In the genomic region with DNA sequence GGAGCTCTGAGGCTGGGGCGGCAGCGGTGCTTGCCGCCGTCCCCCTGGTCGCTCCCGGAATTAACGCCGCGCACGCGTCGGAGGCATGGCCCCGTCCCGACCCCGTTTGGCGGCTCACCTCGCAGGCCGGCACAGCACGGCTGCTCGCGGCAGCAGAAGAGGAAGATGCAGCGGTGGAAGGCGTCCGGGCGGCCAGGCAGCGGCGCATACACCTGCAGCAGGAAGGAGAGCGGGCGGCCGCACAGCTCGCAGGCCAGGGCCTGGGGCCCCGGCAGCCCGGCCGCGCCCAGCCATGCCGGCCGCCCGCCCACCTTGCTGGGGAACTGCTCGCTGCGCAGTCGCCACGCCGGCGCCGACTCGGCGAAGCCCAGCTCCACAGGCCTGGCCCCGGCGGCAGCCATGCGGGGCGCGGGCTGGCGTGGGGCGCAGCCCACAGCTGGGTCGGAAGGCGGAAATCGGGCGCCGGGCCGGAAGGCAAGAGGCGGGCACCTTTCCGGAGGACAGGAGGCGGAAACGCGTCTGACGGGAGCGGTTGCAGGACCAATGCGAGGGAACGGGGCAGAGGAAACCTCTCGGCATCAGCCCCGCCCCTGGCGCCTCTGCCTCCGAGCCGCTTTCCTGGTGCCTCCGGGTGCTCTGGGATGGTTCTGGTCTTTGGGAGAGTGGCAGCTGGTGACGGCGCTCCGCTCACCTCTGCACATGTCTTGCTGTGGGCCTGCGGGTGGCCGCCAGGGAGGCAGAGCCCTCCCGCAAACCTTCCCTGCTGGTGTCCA, we compare ENCODE assay signal across 8 cellular contexts. TPM values are rescaled to one million over a fixed set of nuclear protein-coding genes. Genes with fewer than 3 reads are reported as not detected.
DNase-seq lines count a peak whose midpoint lies in the region; ATAC-seq and TF ChIP-seq lines count a peak whose summit lies in the region.

A gene with protein sequence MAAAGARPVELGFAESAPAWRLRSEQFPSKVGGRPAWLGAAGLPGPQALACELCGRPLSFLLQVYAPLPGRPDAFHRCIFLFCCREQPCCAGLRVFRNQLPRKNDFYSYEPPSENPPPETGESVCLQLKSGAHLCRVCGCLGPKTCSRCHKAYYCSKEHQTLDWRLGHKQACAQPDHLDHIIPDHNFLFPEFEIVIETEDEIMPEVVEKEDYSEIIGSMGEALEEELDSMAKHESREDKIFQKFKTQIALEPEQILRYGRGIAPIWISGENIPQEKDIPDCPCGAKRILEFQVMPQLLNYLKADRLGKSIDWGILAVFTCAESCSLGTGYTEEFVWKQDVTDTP (minus strand): TSS at position 457 of the 773 bp plus-strand sequence. CDS start 56 bp downstream, at position 401.

- no peaks in the 10 kb centered on the region for H3K27me3 ChIP-seq in liver (ENCODE audit: control insufficient read depth in 4 of 4, insufficient read depth in 4 of 4, low read length in 3 of 4)

- H3K4me1 ChIP-seq in liver (ENCODE audit: control insufficient read depth in 4 of 4, insufficient read depth in 4 of 4, low read length in 3 of 4) = peaks cover 3 to 17% (median 16%) of the 10 kb centered on the region in 4 donors

- no peaks in the 10 kb centered on the region for H3K9me3 ChIP-seq in liver (ENCODE audit: control insufficient read depth in 4 of 4, low read length in 3 of 4)

- DNase-seq in NCI-H748 treated with DMSO at 0.1 percent for 48 hours (lab: John Stamatoyannopoulos, UW) (peak; percentile 79), dermis blood vessel endothelial cell (peak; percentile 88)
- peak; percentile 88 to 90 for DNase-seq in activated CD4-positive, alpha-beta T cell treated with anti-CD3 and anti-CD28 coated beads, Interleukin-2, amount 50 U/mL, for 4 hours
- DNase-seq in stimulated activated CD4-positive, alpha-beta T cell treated with anti-CD3 and anti-CD28 coated beads, Interleukin-4, amount 100 ng/mL, for 24 hours = peak; percentile 94

- H3K36me3 ChIP-seq in liver (ENCODE audit: control insufficient read depth in 4 of 4, insufficient read depth in 3 of 4, low read depth in 1 of 4, low read length in 3 of 4) = peaks cover 0 to 21% (median 15%) of the 10 kb centered on the region in 4 donors

- WGBS in liver = under 1% methylated on average over 81 of the region's 81 CpGs

- H3K27ac ChIP-seq in C4-2B = peak within 1 kb of the TSS; percentile 89
- peak within 1 kb of the TSS; percentile 70 to 79 for H3K27ac ChIP-seq in liver (ENCODE audit: low read depth in 1 of 2, low read length in 2 of 2)

- no peak for TF ChIP-seq CTCF in C4-2B (conservative IDR thresholded peaks at IDR 0.05)
- TF ChIP-seq CTCF in liver (IDR thresholded peaks at IDR 0.05; ENCODE audit: low read depth, low read length, missing input control) = no peak

- peak within 1 kb of the TSS; percentile 82 to 86 for H3K9ac ChIP-seq in liver (ENCODE audit: low read depth in 1 of 2, low read length in 2 of 2)

- TF ChIP-seq RAD21 in liver (IDR thresholded peaks at IDR 0.05) = no peak

- H3K4me3 ChIP-seq in liver (ENCODE audit: low read depth in 1 of 3, low read length in 3 of 3) = peak within 1 kb of the TSS; percentile 82 to 98 (median 92)

- ATAC-seq in GM19395 (IDR thresholded peaks at IDR 0.05; ENCODE audit: unreplicated experiment) (peak; percentile 97), HG03565 (IDR thresholded peaks at IDR 0.05; ENCODE audit: unreplicated experiment) (peak; percentile 97)

TF ChIP-seq in liver, 16 proteins besides CTCF, POLR2A, EP300 and RAD21:
- no peak for TF ChIP-seq HNF4A (conservative IDR thresholded peaks at IDR 0.05)
- TF ChIP-seq, protein P1, sequence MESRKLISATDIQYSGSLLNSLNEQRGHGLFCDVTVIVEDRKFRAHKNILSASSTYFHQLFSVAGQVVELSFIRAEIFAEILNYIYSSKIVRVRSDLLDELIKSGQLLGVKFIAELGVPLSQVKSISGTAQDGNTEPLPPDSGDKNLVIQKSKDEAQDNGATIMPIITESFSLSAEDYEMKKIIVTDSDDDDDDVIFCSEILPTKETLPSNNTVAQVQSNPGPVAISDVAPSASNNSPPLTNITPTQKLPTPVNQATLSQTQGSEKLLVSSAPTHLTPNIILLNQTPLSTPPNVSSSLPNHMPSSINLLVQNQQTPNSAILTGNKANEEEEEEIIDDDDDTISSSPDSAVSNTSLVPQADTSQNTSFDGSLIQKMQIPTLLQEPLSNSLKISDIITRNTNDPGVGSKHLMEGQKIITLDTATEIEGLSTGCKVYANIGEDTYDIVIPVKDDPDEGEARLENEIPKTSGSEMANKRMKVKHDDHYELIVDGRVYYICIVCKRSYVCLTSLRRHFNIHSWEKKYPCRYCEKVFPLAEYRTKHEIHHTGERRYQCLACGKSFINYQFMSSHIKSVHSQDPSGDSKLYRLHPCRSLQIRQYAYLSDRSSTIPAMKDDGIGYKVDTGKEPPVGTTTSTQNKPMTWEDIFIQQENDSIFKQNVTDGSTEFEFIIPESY (IDR thresholded peaks at IDR 0.05) = no peak
- peak; percentile 85 to 94 for TF ChIP-seq GABPA (IDR thresholded peaks at IDR 0.05 in 1 of 2, conservative IDR thresholded peaks at IDR 0.05 in 1 of 2)
- no peak for TF ChIP-seq HNF4G (IDR thresholded peaks at IDR 0.05)
- TF ChIP-seq YY1 (IDR thresholded peaks at IDR 0.05) = peak; percentile 64
- no peak for TF ChIP-seq NR2F2 (IDR thresholded peaks at IDR 0.05)
- TF ChIP-seq, protein P2, sequence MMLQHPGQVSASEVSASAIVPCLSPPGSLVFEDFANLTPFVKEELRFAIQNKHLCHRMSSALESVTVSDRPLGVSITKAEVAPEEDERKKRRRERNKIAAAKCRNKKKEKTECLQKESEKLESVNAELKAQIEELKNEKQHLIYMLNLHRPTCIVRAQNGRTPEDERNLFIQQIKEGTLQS (IDR thresholded peaks at IDR 0.05) = no peak
- TF ChIP-seq EGR1 (IDR thresholded peaks at IDR 0.05; ENCODE audit: low read depth in 2 of 2) = peak in 1 of 2 donors; percentile 30
- TF ChIP-seq, protein P3, sequence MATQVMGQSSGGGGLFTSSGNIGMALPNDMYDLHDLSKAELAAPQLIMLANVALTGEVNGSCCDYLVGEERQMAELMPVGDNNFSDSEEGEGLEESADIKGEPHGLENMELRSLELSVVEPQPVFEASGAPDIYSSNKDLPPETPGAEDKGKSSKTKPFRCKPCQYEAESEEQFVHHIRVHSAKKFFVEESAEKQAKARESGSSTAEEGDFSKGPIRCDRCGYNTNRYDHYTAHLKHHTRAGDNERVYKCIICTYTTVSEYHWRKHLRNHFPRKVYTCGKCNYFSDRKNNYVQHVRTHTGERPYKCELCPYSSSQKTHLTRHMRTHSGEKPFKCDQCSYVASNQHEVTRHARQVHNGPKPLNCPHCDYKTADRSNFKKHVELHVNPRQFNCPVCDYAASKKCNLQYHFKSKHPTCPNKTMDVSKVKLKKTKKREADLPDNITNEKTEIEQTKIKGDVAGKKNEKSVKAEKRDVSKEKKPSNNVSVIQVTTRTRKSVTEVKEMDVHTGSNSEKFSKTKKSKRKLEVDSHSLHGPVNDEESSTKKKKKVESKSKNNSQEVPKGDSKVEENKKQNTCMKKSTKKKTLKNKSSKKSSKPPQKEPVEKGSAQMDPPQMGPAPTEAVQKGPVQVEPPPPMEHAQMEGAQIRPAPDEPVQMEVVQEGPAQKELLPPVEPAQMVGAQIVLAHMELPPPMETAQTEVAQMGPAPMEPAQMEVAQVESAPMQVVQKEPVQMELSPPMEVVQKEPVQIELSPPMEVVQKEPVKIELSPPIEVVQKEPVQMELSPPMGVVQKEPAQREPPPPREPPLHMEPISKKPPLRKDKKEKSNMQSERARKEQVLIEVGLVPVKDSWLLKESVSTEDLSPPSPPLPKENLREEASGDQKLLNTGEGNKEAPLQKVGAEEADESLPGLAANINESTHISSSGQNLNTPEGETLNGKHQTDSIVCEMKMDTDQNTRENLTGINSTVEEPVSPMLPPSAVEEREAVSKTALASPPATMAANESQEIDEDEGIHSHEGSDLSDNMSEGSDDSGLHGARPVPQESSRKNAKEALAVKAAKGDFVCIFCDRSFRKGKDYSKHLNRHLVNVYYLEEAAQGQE (IDR thresholded peaks at IDR 0.05) = peak; percentile 41
- TF ChIP-seq, protein P4, sequence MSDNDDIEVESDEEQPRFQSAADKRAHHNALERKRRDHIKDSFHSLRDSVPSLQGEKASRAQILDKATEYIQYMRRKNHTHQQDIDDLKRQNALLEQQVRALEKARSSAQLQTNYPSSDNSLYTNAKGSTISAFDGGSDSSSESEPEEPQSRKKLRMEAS (IDR thresholded peaks at IDR 0.05) = peak; percentile 52
- TF ChIP-seq SP1 (IDR thresholded peaks at IDR 0.05) = peak; percentile 27
- TF ChIP-seq TAF1 (conservative IDR thresholded peaks at IDR 0.05) = no peak
- no peak for TF ChIP-seq JUND (IDR thresholded peaks at IDR 0.05)
- TF ChIP-seq FOXA2 (IDR thresholded peaks at IDR 0.05) = no peak
- TF ChIP-seq FOXA1 (IDR thresholded peaks at IDR 0.05) = no peak
- peak in 1 of 2 donors; percentile 19 for TF ChIP-seq RXRA (IDR thresholded peaks at IDR 0.05)

RNA-seq across cellular contexts. Expression of the gene that starts here (rescaled TPM):
- total RNA-seq in dermis blood vessel endothelial cell = 75.2 and 75.6 TPM in 2 replicates
- total RNA-seq in liver = 10 to 100 TPM; 19.7 to 26.8 TPM
- 10 to 100 TPM; 19.6 to 28.3 TPM for polyA plus RNA-seq in liver

Comparison
In these comparisons a context has a peak if more than half of its experiments do, and no peak if none do; other contexts are left out.
1. Peak in every context shown above with its lines: DNase-seq, ATAC-seq, H3K4me3 ChIP-seq and H3K27ac ChIP-seq.